11 cellular contexts compared by ENCODE assay signal in the genomic region with DNA sequence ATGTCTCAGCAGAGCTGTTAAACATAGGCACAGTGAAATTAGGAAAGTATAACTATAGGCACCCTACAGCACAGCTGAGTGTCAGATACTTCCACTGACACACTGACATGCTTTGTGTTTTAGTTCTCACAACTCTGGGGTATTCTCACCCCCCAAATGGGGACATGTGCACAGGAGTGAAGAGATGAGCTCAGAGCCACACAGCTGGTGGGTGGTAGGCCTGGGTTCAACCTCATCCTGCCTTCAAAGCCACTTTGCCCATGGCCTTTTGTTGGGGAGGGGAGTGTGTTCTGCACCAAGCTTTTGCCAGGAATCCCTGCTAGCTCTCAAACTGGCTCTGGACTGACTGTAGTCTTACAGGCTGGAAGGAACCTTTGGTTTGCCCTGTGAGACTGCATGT. TPM values are rescaled to one million over a fixed set of nuclear protein-coding genes. Genes with fewer than 3 reads are reported as not detected.
DNase-seq lines count a peak whose midpoint lies in the region; ATAC-seq, FAIRE-seq and TF ChIP-seq lines count a peak whose summit lies in the region.
"Had no signal": no experiment of that assay in that cellular context is flagged by ENCODE, and none has a peak within 500 bp of the region (broad histone marks: within the 10 kb centered on the region; RNA-seq: fewer than 3 reads in every experiment).

No MANE protein-coding gene starts in this region.

- H3K4me1 ChIP-seq in kidney (ENCODE audit: control insufficient read depth in 1 of 2, insufficient read depth in 1 of 2, low read depth in 1 of 2, low read length in 2 of 2) (peaks cover 6 to 26% of the 10 kb centered on the region in 2 donors), thoracic aorta (ENCODE audit: control insufficient read depth in 1 of 2, low read depth in 2 of 2) (peaks cover 12 to 36% of the 10 kb centered on the region in 2 donors), body of pancreas (peaks cover 50% of the 10 kb centered on the region)

- peaks cover 57% of the 10 kb centered on the region for H3K4me1 Mint-ChIP-seq in activated naive CD4-positive, alpha-beta T cell treated with anti-CD3 and anti-CD28 coated beads, Interleukin-2, amount 10 ng/mL, durations not matched to agents 7 days and 5 days
- H3K4me1 Mint-ChIP-seq in activated CD8-positive, alpha-beta T cell treated with anti-CD3 and anti-CD28 coated beads for 36 hours (ENCODE audit: low read depth): peaks cover 56% of the 10 kb centered on the region

- ATAC-seq in activated CD8-positive, alpha-beta T cell treated with anti-CD3 and anti-CD28 coated beads for 36 hours: no peak
- ATAC-seq in thoracic aorta (ENCODE audit: insufficient number of reproducible peaks, low FRiP score, low read depth) (no peak), body of pancreas (no peak), GM18870 (IDR thresholded peaks at IDR 0.05; ENCODE audit: unreplicated experiment) (no peak)

- intact Hi-C loops in activated CD8-positive, alpha-beta T cell treated with anti-CD3 and anti-CD28 coated beads for 36 hours (cut with micrococcal nuclease): no loop called here
- intact Hi-C loops in kidney (cut with DNase I): no loop called here
- intact Hi-C loops in body of pancreas (cut with DNase I): loop anchor here (10.0 kb wide), 1 partner anchor 51 kb away; the partner anchor contains the start of gene MED26

- CTCF ChIA-PET in activated naive CD4-positive, alpha-beta T cell treated with anti-CD3 and anti-CD28 coated beads, Interleukin-2, amount 10 ng/mL, durations not matched to agents 7 days and 5 days (lab: Charles Lee): interaction anchor here (0.6 to 2.5 kb wide), 4 partner anchors 8 to 20 kb away, joined by 3 to 11 read pairs (median 7); no protein-coding TSS in a partner anchor
- CTCF ChIA-PET in activated CD8-positive, alpha-beta T cell treated with anti-CD3 and anti-CD28 coated beads for 36 hours (lab: Charles Lee): interaction anchor here (0.9 to 2.1 kb wide), 4 partner anchors 10 to 51 kb away, joined by 3 to 14 read pairs (median 4); no protein-coding TSS in a partner anchor

- TF ChIP-seq CTCF in activated CD8-positive, alpha-beta T cell treated with anti-CD3 and anti-CD28 coated beads for 36 hours (IDR thresholded peaks at IDR 0.05): no peak
- no peak for TF ChIP-seq CTCF in kidney (IDR thresholded peaks at IDR 0.05; ENCODE audit: borderline replicate concordance, extremely low read depth, insufficient read depth)
- TF ChIP-seq CTCF in thoracic aorta (IDR thresholded peaks at IDR 0.05): no peak
- TF ChIP-seq CTCF in body of pancreas (IDR thresholded peaks at IDR 0.05): no peak

- H3K9me3 ChIP-seq in kidney (ENCODE audit: control insufficient read depth in 1 of 2, low read length in 2 of 2) (no peaks in the 10 kb centered on the region), thoracic aorta (no peaks in the 10 kb centered on the region), body of pancreas (no peaks in the 10 kb centered on the region)

- peaks cover 49% of the 10 kb centered on the region for H3K36me3 Mint-ChIP-seq in activated naive CD4-positive, alpha-beta T cell treated with anti-CD3 and anti-CD28 coated beads, Interleukin-2, amount 10 ng/mL, durations not matched to agents 7 days and 5 days
- H3K36me3 Mint-ChIP-seq in activated CD8-positive, alpha-beta T cell treated with anti-CD3 and anti-CD28 coated beads for 36 hours (ENCODE audit: low read depth): peaks cover 52% of the 10 kb centered on the region

- POLR2A ChIA-PET in activated CD8-positive, alpha-beta T cell treated with anti-CD3 and anti-CD28 coated beads for 36 hours (lab: Charles Lee): interaction anchor here (0.7 to 9.4 kb wide), 7 partner anchors 12 to 55 kb away, joined by 3 to 84 read pairs (median 3); partner anchors contain the start of gene CHERP

- H3K27ac ChIP-seq in kidney (ENCODE audit: low read depth in 2 of 2, low read length in 2 of 2) (no peak overlapping the region), thoracic aorta (no peak overlapping the region), body of pancreas (no peak overlapping the region)

- peaks cover 7 to 24% of the 10 kb centered on the region in 2 donors for H3K36me3 ChIP-seq in kidney (ENCODE audit: control insufficient read depth in 1 of 2, insufficient read depth in 2 of 2, low read length in 2 of 2)
- peaks cover 26% of the 10 kb centered on the region for H3K36me3 ChIP-seq in thoracic aorta
- peaks cover 0 to 5% of the 10 kb centered on the region in 2 donors for H3K36me3 ChIP-seq in body of pancreas (replicated peaks in 1 of 2; ENCODE audit: insufficient read depth in 1 of 2, low read depth in 2 of 2)

- peak overlapping the region; percentile 92 for H3K4me3 Mint-ChIP-seq in activated naive CD4-positive, alpha-beta T cell treated with anti-CD3 and anti-CD28 coated beads, Interleukin-2, amount 10 ng/mL, durations not matched to agents 7 days and 5 days
- H3K4me3 Mint-ChIP-seq in activated CD8-positive, alpha-beta T cell treated with anti-CD3 and anti-CD28 coated beads for 36 hours: peak overlapping the region; percentile 100

- H3K27me3 ChIP-seq in thoracic aorta (replicated peaks; ENCODE audit: insufficient read depth): no peaks in the 10 kb centered on the region
- H3K27me3 ChIP-seq in body of pancreas: no peaks in the 10 kb centered on the region

- no peak for TF ChIP-seq POLR2A in body of pancreas (IDR thresholded peaks at IDR 0.05)

- H3K27me3 Mint-ChIP-seq in activated naive CD4-positive, alpha-beta T cell treated with anti-CD3 and anti-CD28 coated beads, Interleukin-2, amount 10 ng/mL, durations not matched to agents 7 days and 5 days: no peaks in the 10 kb centered on the region
- H3K27me3 Mint-ChIP-seq in activated CD8-positive, alpha-beta T cell treated with anti-CD3 and anti-CD28 coated beads for 36 hours: no peaks in the 10 kb centered on the region

- peak overlapping the region; percentile 92 for H3K27ac Mint-ChIP-seq in activated naive CD4-positive, alpha-beta T cell treated with anti-CD3 and anti-CD28 coated beads, Interleukin-2, amount 10 ng/mL, durations not matched to agents 7 days and 5 days
- H3K27ac Mint-ChIP-seq in activated CD8-positive, alpha-beta T cell treated with anti-CD3 and anti-CD28 coated beads for 36 hours: peak overlapping the region; percentile 99

- no peaks in the 10 kb centered on the region for H3K9me3 Mint-ChIP-seq in activated naive CD4-positive, alpha-beta T cell treated with anti-CD3 and anti-CD28 coated beads, Interleukin-2, amount 10 ng/mL, durations not matched to agents 7 days and 5 days
- H3K9me3 Mint-ChIP-seq in activated CD8-positive, alpha-beta T cell treated with anti-CD3 and anti-CD28 coated beads for 36 hours: no peaks in the 10 kb centered on the region

- no peak for DNase-seq in activated naive CD4-positive, alpha-beta T cell treated with anti-CD3 and anti-CD28 coated beads, Interleukin-2, amount 10 ng/mL, durations not matched to agents 7 days and 5 days
- no peak for DNase-seq in activated naive CD4-positive, alpha-beta T cell treated with Interleukin-2 at 50 U/mL for 16 hours
- DNase-seq in activated CD8-positive, alpha-beta T cell treated with anti-CD3 and anti-CD28 coated beads for 36 hours: no peak
- DNase-seq in kidney (no peak), thoracic aorta (ENCODE audit: low spot score) (no peak), body of pancreas (no peak)
- no peak for DNase-seq in effector CD8-positive, alpha-beta T cell (lab: John Stamatoyannopoulos, UW)
- DNase-seq: anterior cingulate cortex, COR-L47, retina had no signal

- FAIRE-seq in kidney (lab: Jason Lieb, UNC): no peak

- peak overlapping the region; percentile 65 to 88 for H3K4me3 ChIP-seq in kidney (ENCODE audit: low read length in 2 of 2)
- peak overlapping the region; percentile 90 for H3K4me3 ChIP-seq in thoracic aorta
- H3K4me3 ChIP-seq in body of pancreas: no peak overlapping the region

- H3K9ac ChIP-seq in kidney (ENCODE audit: low read length in 2 of 2): no peak overlapping the region

RNA-seq across cellular contexts. Expression of gene SLC35E1, which starts 1.7 kb away (rescaled TPM):
- total RNA-seq in activated CD8-positive, alpha-beta T cell treated with anti-CD3 and anti-CD28 coated beads for 36 hours: 10 to 100 TPM; 60.1 to 62.4 TPM
- total RNA-seq in kidney: 47.1 TPM
- polyA plus RNA-seq in kidney (ENCODE audit: insufficient read depth, low read depth, low replicate concordance): 19.8 TPM
- 10 to 100 TPM; 66.9 to 85.3 TPM for total RNA-seq in thoracic aorta
- 10 to 100 TPM; 27.0 to 66.3 TPM for total RNA-seq in body of pancreas

RNA-seq across cellular contexts. Expression of gene CHERP, which starts 31.7 kb away (rescaled TPM):
- total RNA-seq in activated CD8-positive, alpha-beta T cell treated with anti-CD3 and anti-CD28 coated beads for 36 hours: 10 to 100 TPM; 57.5 to 59.6 TPM
- total RNA-seq in kidney (37.2 TPM), thoracic aorta (10 to 100 TPM in 1 of 2 donors, 1 to 10 TPM in 1; 9.3 to 18.4 TPM), body of pancreas (10 to 100 TPM in 1 of 2 donors, 1 to 10 TPM in 1; 8.6 to 34.9 TPM)
- 14.6 TPM for polyA plus RNA-seq in kidney (ENCODE audit: insufficient read depth, low read depth, low replicate concordance)

RNA-seq across cellular contexts. Expression of gene MED26, which starts 54.1 kb away (rescaled TPM):
- total RNA-seq in activated CD8-positive, alpha-beta T cell treated with anti-CD3 and anti-CD28 coated beads for 36 hours: 10 to 100 TPM; 14.2 to 19.3 TPM
- total RNA-seq in kidney: 11.8 TPM
- polyA plus RNA-seq in kidney (ENCODE audit: insufficient read depth, low read depth, low replicate concordance): 3.6 TPM
- 10 to 100 TPM in 1 of 2 donors, 1 to 10 TPM in 1; 9.6 to 14.2 TPM for total RNA-seq in thoracic aorta
- 1 to 10 TPM; 4.9 to 8.2 TPM for total RNA-seq in body of pancreas

Comparison
In these comparisons a context has a peak if more than half of its experiments do, and no peak if none do; other contexts are left out.
1. H3K4me3 ChIP-seq: peak in kidney (2 of 2) and thoracic aorta (single experiment); none in body of pancreas (0 of 2).